In the genomic region with DNA sequence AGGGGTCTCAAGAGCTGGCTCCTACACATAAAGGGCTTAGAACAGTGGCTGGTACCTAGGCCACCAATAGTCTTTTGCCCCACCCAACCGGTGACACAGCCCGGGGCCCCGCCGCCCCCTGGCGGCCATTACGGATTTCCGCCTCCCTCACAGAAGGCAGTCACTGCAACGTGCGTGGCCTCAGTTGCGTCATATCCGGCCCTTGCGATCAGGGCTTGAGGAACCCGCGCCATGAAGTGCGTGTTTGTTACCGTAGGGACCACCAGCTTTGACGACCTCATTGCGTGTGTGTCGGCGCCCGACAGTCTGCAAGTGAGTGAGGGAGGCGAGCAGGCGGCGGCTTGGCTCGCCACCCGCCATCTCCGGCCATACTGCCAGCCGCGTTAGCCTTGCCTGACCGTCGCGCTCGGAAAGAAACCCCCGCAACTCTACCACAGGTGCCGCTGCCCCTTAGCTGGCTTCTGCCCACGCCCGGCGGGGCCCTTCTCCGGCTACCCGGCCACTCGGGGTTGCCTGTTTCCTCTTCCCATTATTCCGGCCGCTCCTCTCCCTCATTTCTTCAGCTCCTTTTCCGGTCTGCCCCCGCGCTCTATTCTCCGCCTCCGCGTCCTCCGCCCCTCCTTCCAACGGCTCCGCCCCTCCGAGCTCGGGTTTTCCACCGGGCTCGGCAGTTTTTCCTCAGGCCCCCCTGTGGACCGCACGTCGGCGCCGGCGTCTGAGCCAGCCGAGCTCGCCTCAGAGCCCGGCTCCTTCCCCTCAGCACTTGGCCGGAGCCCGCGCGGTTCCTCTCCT, we compare ENCODE assay signal across 1 cellular context.
A peak's percentile ranks its signal among the peaks of the same experiment; 100 is the strongest.
TF ChIP-seq lines count a peak whose summit lies in the region.

ALG13 (plus strand) TSS at position 183 of the 792 bp plus-strand sequence; CDS start at position 232, 49 bp downstream.

TF ChIP-seq in WTC11, 78 proteins besides CTCF, POLR2A, EP300 and RAD21 (continued from another document):
- TF ChIP-seq, protein P1, sequence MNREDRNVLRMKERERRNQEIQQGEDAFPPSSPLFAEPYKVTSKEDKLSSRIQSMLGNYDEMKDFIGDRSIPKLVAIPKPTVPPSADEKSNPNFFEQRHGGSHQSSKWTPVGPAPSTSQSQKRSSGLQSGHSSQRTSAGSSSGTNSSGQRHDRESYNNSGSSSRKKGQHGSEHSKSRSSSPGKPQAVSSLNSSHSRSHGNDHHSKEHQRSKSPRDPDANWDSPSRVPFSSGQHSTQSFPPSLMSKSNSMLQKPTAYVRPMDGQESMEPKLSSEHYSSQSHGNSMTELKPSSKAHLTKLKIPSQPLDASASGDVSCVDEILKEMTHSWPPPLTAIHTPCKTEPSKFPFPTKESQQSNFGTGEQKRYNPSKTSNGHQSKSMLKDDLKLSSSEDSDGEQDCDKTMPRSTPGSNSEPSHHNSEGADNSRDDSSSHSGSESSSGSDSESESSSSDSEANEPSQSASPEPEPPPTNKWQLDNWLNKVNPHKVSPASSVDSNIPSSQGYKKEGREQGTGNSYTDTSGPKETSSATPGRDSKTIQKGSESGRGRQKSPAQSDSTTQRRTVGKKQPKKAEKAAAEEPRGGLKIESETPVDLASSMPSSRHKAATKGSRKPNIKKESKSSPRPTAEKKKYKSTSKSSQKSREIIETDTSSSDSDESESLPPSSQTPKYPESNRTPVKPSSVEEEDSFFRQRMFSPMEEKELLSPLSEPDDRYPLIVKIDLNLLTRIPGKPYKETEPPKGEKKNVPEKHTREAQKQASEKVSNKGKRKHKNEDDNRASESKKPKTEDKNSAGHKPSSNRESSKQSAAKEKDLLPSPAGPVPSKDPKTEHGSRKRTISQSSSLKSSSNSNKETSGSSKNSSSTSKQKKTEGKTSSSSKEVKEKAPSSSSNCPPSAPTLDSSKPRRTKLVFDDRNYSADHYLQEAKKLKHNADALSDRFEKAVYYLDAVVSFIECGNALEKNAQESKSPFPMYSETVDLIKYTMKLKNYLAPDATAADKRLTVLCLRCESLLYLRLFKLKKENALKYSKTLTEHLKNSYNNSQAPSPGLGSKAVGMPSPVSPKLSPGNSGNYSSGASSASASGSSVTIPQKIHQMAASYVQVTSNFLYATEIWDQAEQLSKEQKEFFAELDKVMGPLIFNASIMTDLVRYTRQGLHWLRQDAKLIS (CRISPR knock-in tag; IDR thresholded peaks at IDR 0.05; ENCODE audit: borderline replicate concordance): no peak
- TF ChIP-seq MAX (CRISPR knock-in tag; IDR thresholded peaks at IDR 0.05) (peak; percentile 96), SP1 (CRISPR knock-in tag; conservative IDR thresholded peaks at IDR 0.05) (0 out of 2 replicates have a peak, but pooled peaks have one; percentile 52), ATF1 (CRISPR knock-in tag; IDR thresholded peaks at IDR 0.05) (no peak), NFATC4 (CRISPR knock-in tag; IDR thresholded peaks at IDR 0.05) (no peak), HMGXB4 (CRISPR knock-in tag; IDR thresholded peaks at IDR 0.05) (no peak; the same call in 1 of the 2 replicates), GRHL2 (CRISPR knock-in tag; IDR thresholded peaks at IDR 0.05; ENCODE audit: insufficient replicate concordance, severe bottlenecking) (no peak), ZNF423 (CRISPR knock-in tag; IDR thresholded peaks at IDR 0.05) (no peak), CREM (CRISPR knock-in tag; IDR thresholded peaks at IDR 0.05) (peak; percentile 83), NR2C2 (CRISPR knock-in tag; IDR thresholded peaks at IDR 0.05) (no peak), STAT6 (CRISPR knock-in tag; conservative IDR thresholded peaks at IDR 0.05; ENCODE audit: low read depth) (no peak), ZNF512 (CRISPR knock-in tag; IDR thresholded peaks at IDR 0.05; ENCODE audit: borderline replicate concordance) (no peak), MXD4 (CRISPR knock-in tag; IDR thresholded peaks at IDR 0.05; ENCODE audit: borderline replicate concordance) (no peak)
- TF ChIP-seq, protein P2, sequence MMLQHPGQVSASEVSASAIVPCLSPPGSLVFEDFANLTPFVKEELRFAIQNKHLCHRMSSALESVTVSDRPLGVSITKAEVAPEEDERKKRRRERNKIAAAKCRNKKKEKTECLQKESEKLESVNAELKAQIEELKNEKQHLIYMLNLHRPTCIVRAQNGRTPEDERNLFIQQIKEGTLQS (CRISPR knock-in tag; conservative IDR thresholded peaks at IDR 0.05): no peak
- TF ChIP-seq, protein P3, sequence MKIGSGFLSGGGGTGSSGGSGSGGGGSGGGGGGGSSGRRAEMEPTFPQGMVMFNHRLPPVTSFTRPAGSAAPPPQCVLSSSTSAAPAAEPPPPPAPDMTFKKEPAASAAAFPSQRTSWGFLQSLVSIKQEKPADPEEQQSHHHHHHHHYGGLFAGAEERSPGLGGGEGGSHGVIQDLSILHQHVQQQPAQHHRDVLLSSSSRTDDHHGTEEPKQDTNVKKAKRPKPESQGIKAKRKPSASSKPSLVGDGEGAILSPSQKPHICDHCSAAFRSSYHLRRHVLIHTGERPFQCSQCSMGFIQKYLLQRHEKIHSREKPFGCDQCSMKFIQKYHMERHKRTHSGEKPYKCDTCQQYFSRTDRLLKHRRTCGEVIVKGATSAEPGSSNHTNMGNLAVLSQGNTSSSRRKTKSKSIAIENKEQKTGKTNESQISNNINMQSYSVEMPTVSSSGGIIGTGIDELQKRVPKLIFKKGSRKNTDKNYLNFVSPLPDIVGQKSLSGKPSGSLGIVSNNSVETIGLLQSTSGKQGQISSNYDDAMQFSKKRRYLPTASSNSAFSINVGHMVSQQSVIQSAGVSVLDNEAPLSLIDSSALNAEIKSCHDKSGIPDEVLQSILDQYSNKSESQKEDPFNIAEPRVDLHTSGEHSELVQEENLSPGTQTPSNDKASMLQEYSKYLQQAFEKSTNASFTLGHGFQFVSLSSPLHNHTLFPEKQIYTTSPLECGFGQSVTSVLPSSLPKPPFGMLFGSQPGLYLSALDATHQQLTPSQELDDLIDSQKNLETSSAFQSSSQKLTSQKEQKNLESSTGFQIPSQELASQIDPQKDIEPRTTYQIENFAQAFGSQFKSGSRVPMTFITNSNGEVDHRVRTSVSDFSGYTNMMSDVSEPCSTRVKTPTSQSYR (CRISPR knock-in tag; IDR thresholded peaks at IDR 0.05): no peak
